Comparison of ENCODE assay signal across 1 cellular context in genomic region chr1:77096496-77097255, GRCh38.
TF ChIP-seq lines count a peak whose summit lies in the region.

No MANE protein-coding gene starts in this region.

TF ChIP-seq in GM23338, 12 proteins besides CTCF, POLR2A, EP300 and RAD21 (continued from another document):
- TF ChIP-seq REST (IDR thresholded peaks at IDR 0.05; ENCODE audit: unreplicated experiment) (no peak), EZH2phosphoT487 (IDR thresholded peaks at IDR 0.05; ENCODE audit: unreplicated experiment) (no peak), ETS1 (IDR thresholded peaks at IDR 0.05) (no peak)
